ENCODE assay signal across 8 cellular contexts in genomic region chr2:26562811-26563645, GRCh38.
DNase-seq lines count a peak whose midpoint lies in the region; ATAC-seq and TF ChIP-seq lines count a peak whose summit lies in the region.

No MANE protein-coding gene starts in this region.

- intact Hi-C loops in transverse colon (cut with DNase I; ENCODE audit: low total_unique reads), result no loop called here
- intact Hi-C loops in activated T-helper 1 cell treated with anti-CD3 and anti-CD28 coated beads, Interleukin-12 subunit alpha, Interleukin-12 subunit beta, Interleukin-2, Interleukin-4 antibody, amounts not matched to agents 30 ng/mL and 10 ng/mL and 1 ng/mL, durations not matched to agents 14 hours and 24 hours and 36 hours (cut with micrococcal nuclease), result no loop called here

- DNase-seq in activated T-cell treated with anti-CD3 and anti-CD28 coated beads, Interleukin-2, amount 50 U/mL, for 24 hours, result no peak
- DNase-seq in activated T-cell treated with anti-CD3 and anti-CD28 coated beads, Interleukin-2, amount 50 U/mL, for 1 hour, result no peak
- DNase-seq in astrocyte of the spinal cord (ENCODE audit: low read depth, low spot score) (peak; percentile 61), left lobe of liver (ENCODE audit: low spot score) (no peak), transverse colon (peak; percentile 36), AML-193 (lab: John Stamatoyannopoulos, UW) (no peak), NCI-H187 (lab: John Stamatoyannopoulos, UW) (no peak)
- DNase-seq in activated T-helper 1 cell treated with anti-CD3 and anti-CD28 coated beads, Interleukin-12 subunit alpha, Interleukin-12 subunit beta, Interleukin-2, Interleukin-4 antibody, amounts not matched to agents 30 ng/mL and 10 ng/mL and 1 ng/mL, durations not matched to agents 14 hours and 24 hours and 36 hours (ENCODE audit: low spot score), result no peak

- no peaks in the 10 kb centered on the region for H3K9me3 ChIP-seq in transverse colon

- no peak for TF ChIP-seq POLR2A in transverse colon (IDR thresholded peaks at IDR 0.05)

- H3K27me3 ChIP-seq in transverse colon, result peaks cover 64% of the 10 kb centered on the region

- no peaks in the 10 kb centered on the region for H3K9me3 Mint-ChIP-seq in activated T-cell treated with anti-CD3 and anti-CD28 coated beads, Interleukin-2, amount 50 U/mL, for 24 hours
- H3K9me3 Mint-ChIP-seq in activated T-helper 1 cell treated with anti-CD3 and anti-CD28 coated beads, Interleukin-12 subunit alpha, Interleukin-12 subunit beta, Interleukin-2, Interleukin-4 antibody, amounts not matched to agents 30 ng/mL and 10 ng/mL and 1 ng/mL, durations not matched to agents 14 hours and 24 hours and 36 hours, result no peaks in the 10 kb centered on the region

- no peak overlapping the region for H3K27ac ChIP-seq in transverse colon

- H3K27ac Mint-ChIP-seq in activated T-cell treated with anti-CD3 and anti-CD28 coated beads, Interleukin-2, amount 50 U/mL, for 24 hours, result no peak overlapping the region
- no peak overlapping the region for H3K27ac Mint-ChIP-seq in activated T-helper 1 cell treated with anti-CD3 and anti-CD28 coated beads, Interleukin-12 subunit alpha, Interleukin-12 subunit beta, Interleukin-2, Interleukin-4 antibody, amounts not matched to agents 30 ng/mL and 10 ng/mL and 1 ng/mL, durations not matched to agents 14 hours and 24 hours and 36 hours

- H3K4me3 Mint-ChIP-seq in activated T-cell treated with anti-CD3 and anti-CD28 coated beads, Interleukin-2, amount 50 U/mL, for 24 hours, result peak overlapping the region; percentile 27
- H3K4me3 Mint-ChIP-seq in activated T-helper 1 cell treated with anti-CD3 and anti-CD28 coated beads, Interleukin-12 subunit alpha, Interleukin-12 subunit beta, Interleukin-2, Interleukin-4 antibody, amounts not matched to agents 30 ng/mL and 10 ng/mL and 1 ng/mL, durations not matched to agents 14 hours and 24 hours and 36 hours, result no peak overlapping the region

- peak; percentile 36 for ATAC-seq in left lobe of liver

- WGBS in transverse colon (ENCODE audit: low coverage in 1 of 2), 2 donors, result 19 to 59% methylated on average over 3 to 28 of the region's 28 CpGs

- H3K4me3 ChIP-seq in astrocyte of the spinal cord (ENCODE audit: low read depth, low read length) (no peak overlapping the region), transverse colon (peak overlapping the region; percentile 4 to 51 (median 22))

- H3K36me3 ChIP-seq in transverse colon, result no peaks in the 10 kb centered on the region

- H3K36me3 Mint-ChIP-seq in activated T-cell treated with anti-CD3 and anti-CD28 coated beads, Interleukin-2, amount 50 U/mL, for 24 hours (ENCODE audit: low read depth), result no peaks in the 10 kb centered on the region
- no peaks in the 10 kb centered on the region for H3K36me3 Mint-ChIP-seq in activated T-helper 1 cell treated with anti-CD3 and anti-CD28 coated beads, Interleukin-12 subunit alpha, Interleukin-12 subunit beta, Interleukin-2, Interleukin-4 antibody, amounts not matched to agents 30 ng/mL and 10 ng/mL and 1 ng/mL, durations not matched to agents 14 hours and 24 hours and 36 hours (ENCODE audit: low read depth)

- in situ Hi-C loops in astrocyte of the spinal cord (cut with HindIII; ENCODE audit: low sequenced_read_pairs), result no loop called here
- in situ Hi-C loops in transverse colon (cut with MboI; ENCODE audit: low pct_ligation_motif_present in 1 of 4, low pct_unique_long_range_greater_than_20kb in 1 of 4, low sequenced_read_pairs in 3 of 4), result no loop called here

- TF ChIP-seq EP300 in transverse colon (IDR thresholded peaks at IDR 0.05; ENCODE audit: low read depth), result no peak

- peaks cover 14% of the 10 kb centered on the region for H3K4me1 Mint-ChIP-seq in activated T-cell treated with anti-CD3 and anti-CD28 coated beads, Interleukin-2, amount 50 U/mL, for 24 hours (ENCODE audit: low read depth)
- H3K4me1 Mint-ChIP-seq in activated T-helper 1 cell treated with anti-CD3 and anti-CD28 coated beads, Interleukin-12 subunit alpha, Interleukin-12 subunit beta, Interleukin-2, Interleukin-4 antibody, amounts not matched to agents 30 ng/mL and 10 ng/mL and 1 ng/mL, durations not matched to agents 14 hours and 24 hours and 36 hours (ENCODE audit: low read depth), result no peaks in the 10 kb centered on the region

- peaks cover 76% of the 10 kb centered on the region for H3K27me3 Mint-ChIP-seq in activated T-cell treated with anti-CD3 and anti-CD28 coated beads, Interleukin-2, amount 50 U/mL, for 24 hours
- peaks cover 65% of the 10 kb centered on the region for H3K27me3 Mint-ChIP-seq in activated T-helper 1 cell treated with anti-CD3 and anti-CD28 coated beads, Interleukin-12 subunit alpha, Interleukin-12 subunit beta, Interleukin-2, Interleukin-4 antibody, amounts not matched to agents 30 ng/mL and 10 ng/mL and 1 ng/mL, durations not matched to agents 14 hours and 24 hours and 36 hours (ENCODE audit: insufficient read depth)

- H3K4me1 ChIP-seq in transverse colon, result peaks cover 7 to 17% (median 15%) of the 10 kb centered on the region in 4 donors

- TF ChIP-seq CTCF in astrocyte of the spinal cord (IDR thresholded peaks at IDR 0.05; ENCODE audit: low read depth, low read length) (no peak), transverse colon (IDR thresholded peaks at IDR 0.05) (no peak)

Comparison
In these comparisons a context has a peak if more than half of its experiments do, and no peak if none do; other contexts are left out.
1. DNase-seq: peak in astrocyte of the spinal cord (single experiment) and transverse colon (single experiment); none in activated T-cell treated with anti-CD3 and anti-CD28 coated beads, Interleukin-2, amount 50 U/mL, for 24 hours (single experiment), activated T-cell treated with anti-CD3 and anti-CD28 coated beads, Interleukin-2, amount 50 U/mL, for 1 hour (single experiment), left lobe of liver (single experiment), activated T-helper 1 cell treated with anti-CD3 and anti-CD28 coated beads, Interleukin-12 subunit alpha, Interleukin-12 subunit beta, Interleukin-2, Interleukin-4 antibody, amounts not matched to agents 30 ng/mL and 10 ng/mL and 1 ng/mL, durations not matched to agents 14 hours and 24 hours and 36 hours (single experiment), AML-193 (0 of 2) and NCI-H187 (0 of 2).